ENCODE assay signal across 8 cellular contexts in genomic region chr15:34318277-34319079, GRCh38. TPM values are rescaled to one million over a fixed set of nuclear protein-coding genes. Genes with fewer than 3 reads are reported as not detected.
DNase-seq lines count a peak whose midpoint lies in the region; ATAC-seq and TF ChIP-seq lines count a peak whose summit lies in the region.

No MANE protein-coding gene starts in this region.

- intact Hi-C loops in tibial artery (cut with DNase I; ENCODE audit: low total_unique reads), result no loop called here

- H3K27ac ChIP-seq in HUES64 (ENCODE audit: low read depth, low read length), result no peak overlapping the region
- peak overlapping the region in 1 of 2 donors; percentile 56 for H3K27ac ChIP-seq in tibial artery

- 22% methylated on average over 10 of the region's 10 CpGs for WGBS in HUES64

- H3K36me3 ChIP-seq in HUES64 (ENCODE audit: insufficient read depth, low read length), result no peaks in the 10 kb centered on the region
- H3K36me3 ChIP-seq in endocrine pancreas (ENCODE audit: control insufficient read depth, insufficient read depth, low read length), result no peaks in the 10 kb centered on the region
- peaks cover 0 to 3% (median 0%) of the 10 kb centered on the region in 3 donors for H3K36me3 ChIP-seq in tibial artery

- peaks cover 9% of the 10 kb centered on the region for H3K4me1 ChIP-seq in HUES64 (ENCODE audit: insufficient read depth, low read length)
- peaks cover 13% of the 10 kb centered on the region for H3K4me1 ChIP-seq in endocrine pancreas (ENCODE audit: control insufficient read depth, insufficient read depth, low read length)
- H3K4me1 ChIP-seq in tibial artery, result peaks cover 0 to 8% (median 0%) of the 10 kb centered on the region in 4 donors

- DNase-seq in EH (ENCODE audit: low read depth), result peak; percentile 73
- peak; percentile 27 to 40 for DNase-seq in SHP77 (lab: John Stamatoyannopoulos, UW)
- peak; percentile 57 to 83 for DNase-seq in lung microvascular endothelial cell (ENCODE audit: low read depth in 2 of 2)
- DNase-seq in tibial artery, result peak; percentile 67 to 70
- no peak for DNase-seq in NCI-H1930 (lab: John Stamatoyannopoulos, UW)

- H3K9me3 ChIP-seq in HUES64 (ENCODE audit: insufficient read depth, low read depth, low read length), result no peaks in the 10 kb centered on the region; the same call in 1 of the 2 replicates
- no peaks in the 10 kb centered on the region for H3K9me3 ChIP-seq in endocrine pancreas (ENCODE audit: control insufficient read depth, low read length)
- H3K9me3 ChIP-seq in tibial artery, result no peaks in the 10 kb centered on the region

- TF ChIP-seq CTCF in tibial artery (IDR thresholded peaks at IDR 0.05), result no peak

- H3K4me3 ChIP-seq in HUES64 (ENCODE audit: low read length), result peak overlapping the region; percentile 61
- peak overlapping the region; percentile 98 for H3K4me3 ChIP-seq in endocrine pancreas (ENCODE audit: control insufficient read depth, insufficient read depth, low read length)
- H3K4me3 ChIP-seq in tibial artery, result peak overlapping the region; percentile 40 to 52

- peak; percentile 53 for ATAC-seq in GM21360 (IDR thresholded peaks at IDR 0.05; ENCODE audit: unreplicated experiment)

- H3K9ac ChIP-seq in HUES64 (ENCODE audit: low read depth, low read length), result peak overlapping the region; percentile 64; the same call in 1 of the 2 replicates
- peak overlapping the region; percentile 96 for H3K9ac ChIP-seq in endocrine pancreas (ENCODE audit: control insufficient read depth, insufficient read depth, low read length)

- no peaks in the 10 kb centered on the region for H3K27me3 ChIP-seq in HUES64 (ENCODE audit: insufficient read depth, low read length)
- no peaks in the 10 kb centered on the region for H3K27me3 ChIP-seq in endocrine pancreas (ENCODE audit: control insufficient read depth, insufficient read depth, low read length)
- no peaks in the 10 kb centered on the region for H3K27me3 ChIP-seq in tibial artery

RNA-seq across cellular contexts. Expression of gene SLC12A6, which starts 19.1 kb away (rescaled TPM):
- polyA plus RNA-seq in HUES64 (2013, experiment 1 of 2), result 5.6 TPM
- polyA plus RNA-seq in HUES64 (2013, experiment 2 of 2), result 5.1 TPM
- total RNA-seq in lung microvascular endothelial cell, result 16.8 and 18.8 TPM in 2 replicates

RNA-seq across cellular contexts. Expression of gene NOP10, which starts 24.5 kb away (rescaled TPM):
- polyA plus RNA-seq in HUES64 (2013, experiment 1 of 2), result 305 TPM
- 296 TPM for polyA plus RNA-seq in HUES64 (2013, experiment 2 of 2)
- total RNA-seq in lung microvascular endothelial cell, result 131 and 263 TPM in 2 replicates

RNA-seq across cellular contexts. Expression of gene NUTM1, which starts 24.6 kb away (rescaled TPM):
- 0.30 TPM for polyA plus RNA-seq in HUES64 (2013, experiment 1 of 2)
- polyA plus RNA-seq in HUES64 (2013, experiment 2 of 2), result 0.13 TPM
- total RNA-seq in lung microvascular endothelial cell, result not detected in 2 replicates

RNA-seq across cellular contexts. Expression of gene LPCAT4, which starts 48.5 kb away (rescaled TPM):
- polyA plus RNA-seq in HUES64 (2013, experiment 1 of 2), result 28.7 TPM
- 28.3 TPM for polyA plus RNA-seq in HUES64 (2013, experiment 2 of 2)
- total RNA-seq in lung microvascular endothelial cell, result 1.5 and 2.8 TPM in 2 replicates

Comparison
In these comparisons a context has a peak if more than half of its experiments do, and no peak if none do; other contexts are left out.
1. DNase-seq: peak in EH (single experiment), SHP77 (2 of 2), lung microvascular endothelial cell (2 of 2) and tibial artery (2 of 2); none in NCI-H1930 (0 of 2).
2. H3K4me3 ChIP-seq: peak in every context shown above with its lines; median percentile 98 in endocrine pancreas; 61 in HUES64; 46 in tibial artery.